Comparison of ENCODE assay signal across 19 cellular contexts in the genomic region with DNA sequence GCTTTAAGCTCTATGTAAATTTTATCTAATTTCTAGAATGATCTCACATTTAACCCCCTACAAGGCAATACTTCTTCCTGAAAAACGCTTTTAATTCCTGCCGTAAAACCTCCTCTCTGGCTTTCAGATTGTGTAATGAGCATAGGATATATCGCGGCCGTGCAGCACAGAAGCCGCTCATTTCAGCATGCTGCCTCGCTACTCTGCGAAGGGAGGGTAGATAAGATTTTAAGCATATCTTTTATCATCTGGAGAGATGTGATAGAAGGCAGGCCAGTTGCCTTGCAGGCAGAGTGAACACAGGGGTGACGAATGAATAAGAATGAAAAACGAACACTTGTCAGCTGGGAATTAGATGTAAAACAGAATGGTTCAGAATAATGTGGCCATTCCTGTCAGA.
A peak's percentile ranks its signal among the peaks of the same experiment; 100 is the strongest.
DNase-seq lines count a peak whose midpoint lies in the region; ATAC-seq and TF ChIP-seq lines count a peak whose summit lies in the region.
"Had no signal": no experiment of that assay in that cellular context is flagged by ENCODE, and none has a peak within 500 bp of the region (broad histone marks: within the 10 kb centered on the region; RNA-seq: fewer than 3 reads in every experiment).

No MANE protein-coding gene starts in this region.

- no peak for ATAC-seq in left ventricle myocardium superior
- ATAC-seq: Panc1 had no signal

- H3K9me3 ChIP-seq in cardiac muscle cell (ENCODE audit: low read depth) = no peaks in the 10 kb centered on the region
- no peaks in the 10 kb centered on the region for H3K9me3 ChIP-seq in trophoblast cell (ENCODE audit: insufficient read depth, low read depth, low read length)
- H3K9me3 ChIP-seq in Peyer's patch = no peaks in the 10 kb centered on the region

- H2AFZ ChIP-seq in trophoblast cell (ENCODE audit: insufficient read depth, low read length, poor library complexity) = no peak overlapping the region

- no peak overlapping the region for H4K91ac ChIP-seq in trophoblast cell (ENCODE audit: low read depth, low read length)

- TF ChIP-seq POLR2A in Peyer's patch (IDR thresholded peaks at IDR 0.05) = no peak

- no peak overlapping the region for H2BK12ac ChIP-seq in trophoblast cell (ENCODE audit: low read length)

- DNase-seq in cardiac muscle cell (ENCODE audit: low read depth in 1 of 2, low spot score in 1 of 2) = peak; percentile 15 to 57
- no peak for DNase-seq in left ventricle myocardium superior
- no peak for DNase-seq in dorsolateral prefrontal cortex
- no peak for DNase-seq in trophoblast cell
- no peak for DNase-seq in NOMO-1 treated with dmso at 0.1 percent for 144 hours (lab: John Stamatoyannopoulos, UW; ENCODE audit: unreplicated experiment)
- DNase-seq in head of caudate nucleus = no peak
- DNase-seq in Peyer's patch = no peak
- DNase-seq: GDM1; Karpas-422; MV-4-11; NCI-H1105 treated with DMSO at 0.1 percent for 48 hours; NCI-H2029 treated with DMSO at 0.1 percent for 48 hours; NCI-H345; NCI-H524; NCI-H774; NK-92 treated with Interleukin-12 subunit alpha and Interleukin-12 subunit beta, amount 100 ng/mL, for 24 hours had no signal

- WGBS in trophoblast cell (ENCODE audit: extremely low coverage, insufficient coverage, insufficient read length) = no CpG with 5 or more reads among the region's 10 CpGs

- H3K27ac ChIP-seq in cardiac muscle cell (peak overlapping the region; percentile 55), dorsolateral prefrontal cortex (peak overlapping the region in 56 of 59 donors; percentile 13 to 90 (median 72)), trophoblast cell (ENCODE audit: low read depth, low read length) (peak overlapping the region; percentile 42), Peyer's patch (no peak overlapping the region)
- H3K27ac ChIP-seq: C4-2B, SK-N-MC had no signal

- no peak overlapping the region for H2BK5ac ChIP-seq in trophoblast cell (ENCODE audit: low read depth, low read length, poor library complexity)

- no peak overlapping the region for H3K18ac ChIP-seq in trophoblast cell (ENCODE audit: low read length)

- H4K12ac ChIP-seq in trophoblast cell (ENCODE audit: low read depth, low read length) = no peak overlapping the region

- peaks cover 11% of the 10 kb centered on the region for H3K4me1 ChIP-seq in cardiac muscle cell (ENCODE audit: low read depth)
- no peaks in the 10 kb centered on the region for H3K4me1 ChIP-seq in trophoblast cell (ENCODE audit: control insufficient read depth in 1 of 2, insufficient read depth in 2 of 2, low read length in 2 of 2)
- no peaks in the 10 kb centered on the region for H3K4me1 ChIP-seq in Peyer's patch

- no peak overlapping the region for H2AK5ac ChIP-seq in trophoblast cell (ENCODE audit: low read length)

- no peak overlapping the region for H2BK120ac ChIP-seq in trophoblast cell (ENCODE audit: insufficient read depth, low read length, poor library complexity)

- H3K36me3 ChIP-seq in cardiac muscle cell = no peaks in the 10 kb centered on the region
- H3K36me3 ChIP-seq in trophoblast cell (ENCODE audit: control insufficient read depth in 1 of 2, insufficient read depth in 2 of 2, low read length in 2 of 2) = peaks cover 0 to 3% of the 10 kb centered on the region in 2 experiments
- H3K36me3 ChIP-seq in Peyer's patch = no peaks in the 10 kb centered on the region

- H4K8ac ChIP-seq in trophoblast cell (ENCODE audit: low read depth, low read length) = no peak overlapping the region

- H3K14ac ChIP-seq in trophoblast cell (ENCODE audit: low read length) = no peak overlapping the region

- intact Hi-C loops in left ventricle myocardium superior (cut with micrococcal nuclease) (no loop called here), dorsolateral prefrontal cortex (cut with DNase I) (no loop called here), head of caudate nucleus (cut with DNase I) (no loop called here)

- H3K4me3 ChIP-seq in cardiac muscle cell = no peak overlapping the region
- H3K4me3 ChIP-seq in dorsolateral prefrontal cortex = peak overlapping the region in 19 of 59 donors; percentile 1 to 31 (median 16)
- no peak overlapping the region for H3K4me3 ChIP-seq in trophoblast cell (ENCODE audit: low read depth, low read length)
- no peak overlapping the region for H3K4me3 ChIP-seq in Peyer's patch
- H3K4me3 ChIP-seq: SK-N-MC had no signal

- TF ChIP-seq CTCF in cardiac muscle cell (IDR thresholded peaks at IDR 0.05; ENCODE audit: low read depth, low read length) (no peak), dorsolateral prefrontal cortex (IDR thresholded peaks at IDR 0.05 in 54 of 56, conservative IDR thresholded peaks at IDR 0.05 in 2 of 56; ENCODE audit: low read depth in 1 of 56, partially characterized antibody in 56 of 56) (no peak), Peyer's patch (IDR thresholded peaks at IDR 0.05) (no peak)

- H3K27me3 ChIP-seq in cardiac muscle cell (no peaks in the 10 kb centered on the region), dorsolateral prefrontal cortex (no peaks in the 10 kb centered on the region), trophoblast cell (ENCODE audit: insufficient read depth, low read length) (no peaks in the 10 kb centered on the region), Peyer's patch (no peaks in the 10 kb centered on the region)

- H3K9ac ChIP-seq in trophoblast cell (ENCODE audit: low read length) = no peak overlapping the region

- no peak overlapping the region for H3K4ac ChIP-seq in trophoblast cell (ENCODE audit: low read depth, low read length)

- peaks cover 5% of the 10 kb centered on the region for H3K79me1 ChIP-seq in trophoblast cell (ENCODE audit: low read length)

- H3K79me2 ChIP-seq in trophoblast cell (ENCODE audit: control insufficient read depth, insufficient read depth, low read length, poor library complexity) = no peaks in the 10 kb centered on the region

- no peak overlapping the region for H3K4me2 ChIP-seq in trophoblast cell (ENCODE audit: low read length)

- H3K23ac ChIP-seq in trophoblast cell (ENCODE audit: low read length) = no peak overlapping the region

Comparison
In these comparisons a context has a peak if more than half of its experiments do, and no peak if none do; other contexts are left out.
1. DNase-seq: peak in cardiac muscle cell (2 of 2); none in left ventricle myocardium superior (single experiment), dorsolateral prefrontal cortex (0 of 10), trophoblast cell (0 of 2), NOMO-1 treated with dmso at 0.1 percent for 144 hours (single experiment), head of caudate nucleus (0 of 42) and Peyer's patch (0 of 3).
2. H3K27ac ChIP-seq: peak in cardiac muscle cell (single experiment), dorsolateral prefrontal cortex (56 of 59) and trophoblast cell (single experiment); none in Peyer's patch (0 of 4).